ENCODE assay signal across 8 cellular contexts in the genomic region with DNA sequence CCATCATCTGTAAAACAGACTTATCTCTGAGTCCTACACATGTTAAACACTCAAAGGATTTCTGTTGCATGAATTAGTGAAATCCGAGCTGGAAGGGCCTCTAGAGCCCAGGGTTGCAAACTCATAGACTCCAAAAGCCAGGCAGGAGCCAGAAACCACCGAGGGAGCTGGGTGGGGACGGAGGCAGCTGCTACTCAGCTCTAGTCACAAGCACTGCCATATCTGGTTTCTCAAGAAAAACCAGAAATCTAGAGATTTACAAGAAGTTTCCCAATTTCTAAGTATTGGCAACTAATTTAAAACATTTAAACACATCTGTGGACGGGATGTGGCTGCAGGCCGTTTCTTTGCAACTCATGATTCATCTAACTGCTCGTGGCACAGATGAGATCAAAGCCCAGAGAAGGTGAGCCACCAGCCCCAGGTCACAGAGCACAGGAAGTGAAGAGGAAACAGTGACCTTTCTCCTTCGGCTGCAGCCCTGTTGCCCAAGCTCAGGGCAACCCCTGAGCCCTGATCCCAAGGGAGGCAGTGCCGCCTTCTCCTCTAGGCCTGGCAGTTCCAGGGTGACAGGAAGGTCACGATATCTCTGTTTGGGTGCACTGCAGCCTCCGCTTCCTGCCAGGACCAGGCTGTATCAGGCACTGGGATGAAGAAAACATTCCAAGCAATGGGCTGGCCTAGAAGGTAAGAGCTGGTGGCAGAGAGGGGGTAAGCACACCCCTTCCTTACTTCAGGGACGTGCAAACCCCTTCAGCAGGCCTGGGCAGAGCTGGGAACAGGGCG. TPM values are rescaled to one million over a fixed set of nuclear protein-coding genes. Genes with fewer than 3 reads are reported as not detected.
DNase-seq lines count a peak whose midpoint lies in the region; ATAC-seq lines count a peak whose summit lies in the region.

No MANE protein-coding gene starts in this region.

- no peaks in the 10 kb centered on the region for H3K27me3 Mint-ChIP-seq in activated T-helper 1 cell treated with anti-CD3 and anti-CD28 coated beads, Interleukin-12 subunit alpha, Interleukin-12 subunit beta, Interleukin-2, Interleukin-4 antibody, amounts not matched to agents 30 ng/mL and 10 ng/mL and 1 ng/mL, durations not matched to agents 14 hours and 24 hours and 36 hours (ENCODE audit: insufficient read depth)

- peaks cover 20% of the 10 kb centered on the region for H3K9me3 Mint-ChIP-seq in activated T-helper 1 cell treated with anti-CD3 and anti-CD28 coated beads, Interleukin-12 subunit alpha, Interleukin-12 subunit beta, Interleukin-2, Interleukin-4 antibody, amounts not matched to agents 30 ng/mL and 10 ng/mL and 1 ng/mL, durations not matched to agents 14 hours and 24 hours and 36 hours

- 41% methylated on average over 12 of the region's 12 CpGs for WGBS in right cardiac atrium

- H3K4me3 Mint-ChIP-seq in activated T-helper 1 cell treated with anti-CD3 and anti-CD28 coated beads, Interleukin-12 subunit alpha, Interleukin-12 subunit beta, Interleukin-2, Interleukin-4 antibody, amounts not matched to agents 30 ng/mL and 10 ng/mL and 1 ng/mL, durations not matched to agents 14 hours and 24 hours and 36 hours = peak overlapping the region; percentile 81

- H3K27me3 ChIP-seq in right cardiac atrium (ENCODE audit: control insufficient read depth, insufficient read depth) = no peaks in the 10 kb centered on the region

- H3K4me3 ChIP-seq in right cardiac atrium (ENCODE audit: low read length) = no peak overlapping the region

- H3K27ac ChIP-seq in right cardiac atrium (ENCODE audit: low read length) (peak overlapping the region; percentile 39), substantia nigra (ENCODE audit: low read depth, low read length, poor library complexity, severe bottlenecking) (no peak overlapping the region)

- peak overlapping the region; percentile 99 for H3K27ac Mint-ChIP-seq in activated T-helper 1 cell treated with anti-CD3 and anti-CD28 coated beads, Interleukin-12 subunit alpha, Interleukin-12 subunit beta, Interleukin-2, Interleukin-4 antibody, amounts not matched to agents 30 ng/mL and 10 ng/mL and 1 ng/mL, durations not matched to agents 14 hours and 24 hours and 36 hours

- H3K36me3 Mint-ChIP-seq in activated T-helper 1 cell treated with anti-CD3 and anti-CD28 coated beads, Interleukin-12 subunit alpha, Interleukin-12 subunit beta, Interleukin-2, Interleukin-4 antibody, amounts not matched to agents 30 ng/mL and 10 ng/mL and 1 ng/mL, durations not matched to agents 14 hours and 24 hours and 36 hours (ENCODE audit: low read depth) = peaks cover 42% of the 10 kb centered on the region

- no peaks in the 10 kb centered on the region for H3K9me3 ChIP-seq in right cardiac atrium (ENCODE audit: control insufficient read depth, low read length)

- peaks cover 13% of the 10 kb centered on the region for H3K4me1 ChIP-seq in right cardiac atrium (ENCODE audit: control insufficient read depth, insufficient read depth, low read length)

- ATAC-seq in right cardiac atrium (peak; percentile 70 to 86), GM21786 (IDR thresholded peaks at IDR 0.05; ENCODE audit: unreplicated experiment) (no peak)

- DNase-seq in NOMO-1 (lab: John Stamatoyannopoulos, UW; ENCODE audit: unreplicated experiment in 2 of 2) (peak; percentile 25 to 43), NOMO-1 treated with dmso at 0.1 percent for 144 hours (lab: John Stamatoyannopoulos, UW; ENCODE audit: unreplicated experiment) (no peak), right cardiac atrium (peak; percentile 84 to 91 (median 87)), substantia nigra (lab: John Stamatoyannopoulos, UW) (no peak), T1000 (lab: John Stamatoyannopoulos, UW) (no peak)
- peak; percentile 76 for DNase-seq in activated T-helper 1 cell treated with anti-CD3 and anti-CD28 coated beads, Interleukin-12 subunit alpha, Interleukin-12 subunit beta, Interleukin-2, Interleukin-4 antibody, amounts not matched to agents 30 ng/mL and 10 ng/mL and 1 ng/mL, durations not matched to agents 14 hours and 24 hours and 36 hours (ENCODE audit: low spot score)
- DNase-seq in stimulated activated CD8-positive, alpha-beta memory T cell treated with anti-CD3 and anti-CD28 coated beads, Interleukin-15, amount 100 ng/mL, for 48 hours (ENCODE audit: low read depth in 2 of 2) = peak; percentile 72 to 80

- peaks cover 90% of the 10 kb centered on the region for H3K4me1 Mint-ChIP-seq in activated T-helper 1 cell treated with anti-CD3 and anti-CD28 coated beads, Interleukin-12 subunit alpha, Interleukin-12 subunit beta, Interleukin-2, Interleukin-4 antibody, amounts not matched to agents 30 ng/mL and 10 ng/mL and 1 ng/mL, durations not matched to agents 14 hours and 24 hours and 36 hours (ENCODE audit: low read depth)

- intact Hi-C loops in activated T-helper 1 cell treated with anti-CD3 and anti-CD28 coated beads, Interleukin-12 subunit alpha, Interleukin-12 subunit beta, Interleukin-2, Interleukin-4 antibody, amounts not matched to agents 30 ng/mL and 10 ng/mL and 1 ng/mL, durations not matched to agents 14 hours and 24 hours and 36 hours (cut with micrococcal nuclease) = loop anchor here (2.0 to 10.0 kb wide), 4 partner anchors 74 to 520 kb away; a partner anchor contains a TSS
- intact Hi-C loops in right cardiac atrium (cut with DNase I) = no loop called here

RNA-seq across cellular contexts. Expression of a gene that starts 26.4 kb away (rescaled TPM):
- 40.6 and 43.6 TPM in 2 replicates for total RNA-seq in activated T-helper 1 cell treated with anti-CD3 and anti-CD28 coated beads, Interleukin-12 subunit alpha, Interleukin-12 subunit beta, Interleukin-2, Interleukin-4 antibody, amounts not matched to agents 30 ng/mL and 10 ng/mL and 1 ng/mL, durations not matched to agents 14 hours and 24 hours and 36 hours
- 10 to 100 TPM; 51.7 to 98.4 (median 66.3) TPM for total RNA-seq in right cardiac atrium
- 19.9 TPM for polyA plus RNA-seq in right cardiac atrium

Comparison
In these comparisons a context has a peak if more than half of its experiments do, and no peak if none do; other contexts are left out.
1. DNase-seq: peak in NOMO-1 (2 of 2), activated T-helper 1 cell treated with anti-CD3 and anti-CD28 coated beads, Interleukin-12 subunit alpha, Interleukin-12 subunit beta, Interleukin-2, Interleukin-4 antibody, amounts not matched to agents 30 ng/mL and 10 ng/mL and 1 ng/mL, durations not matched to agents 14 hours and 24 hours and 36 hours (single experiment), right cardiac atrium (3 of 3) and stimulated activated CD8-positive, alpha-beta memory T cell treated with anti-CD3 and anti-CD28 coated beads, Interleukin-15, amount 100 ng/mL, for 48 hours (2 of 2); none in NOMO-1 treated with dmso at 0.1 percent for 144 hours (single experiment), substantia nigra (0 of 49) and T1000 (single experiment).